ENCODE assay signal across 29 cellular contexts in the genomic region with DNA sequence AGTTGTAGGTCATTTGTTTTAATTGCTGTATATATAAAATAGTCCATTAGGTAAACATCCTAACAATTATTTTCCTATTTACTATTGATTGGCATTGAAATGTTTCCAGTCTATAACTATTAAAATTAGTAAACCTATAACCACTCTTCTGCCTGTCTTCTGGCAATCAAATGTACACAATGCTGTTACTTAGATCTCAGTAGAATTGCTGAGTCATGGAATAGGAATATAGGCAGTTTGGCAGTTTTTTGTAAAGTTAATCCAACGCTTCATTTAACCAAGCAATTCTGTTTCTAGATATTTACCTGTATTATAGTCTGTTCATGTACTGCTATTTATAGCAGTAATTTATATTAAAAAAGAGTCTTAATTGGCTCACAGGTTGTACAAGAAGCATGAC.
"Had no signal": no experiment of that assay in that cellular context is flagged by ENCODE, and none has a peak within 500 bp of the region (broad histone marks: within the 10 kb centered on the region; RNA-seq: fewer than 3 reads in every experiment).

No MANE protein-coding gene starts in this region.

- DNase-seq: activated B cell treated with CpG ODN at 0.5 μM for 24 hours; activated CD4-positive, alpha-beta memory T cell treated with anti-CD3 and anti-CD28 coated beads, Interleukin-2, amount 10 ng/mL, durations not matched to agents 7 days and 5 days; activated CD4-positive, alpha-beta T cell treated with anti-CD3 and anti-CD28 coated beads for 4 hours; activated CD4-positive, alpha-beta T cell treated with anti-CD3 and anti-CD28 coated beads, Interleukin-2, amount 10 ng/mL, durations not matched to agents 7 days and 5 days; activated CD4-positive, alpha-beta T cell treated with anti-CD3 and anti-CD28 coated beads, Interleukin-2, amount 50 U/mL, for 48 hours; activated CD4-positive, CD25-positive, alpha-beta regulatory T cell treated with anti-CD3 and anti-CD28 coated beads, Interleukin-2, amount 50 U/mL, for 72 hours; activated CD8-positive, alpha-beta memory T cell treated with anti-CD3 and anti-CD28 coated beads for 24 hours; activated CD8-positive, alpha-beta memory T cell treated with anti-CD3 and anti-CD28 coated beads, Interleukin-2, amount 10 ng/mL, durations not matched to agents 7 days and 5 days; activated CD8-positive, alpha-beta memory T cell treated with anti-CD3 and anti-CD28 coated beads, Interleukin-2, amount 50 U/mL, for 48 hours; activated CD8-positive, alpha-beta T cell treated with anti-CD3 and anti-CD28 coated beads, Interleukin-2, amount 10 ng/mL, durations not matched to agents 7 days and 5 days; activated effector memory CD4-positive, alpha-beta T cell treated with Interleukin-2 at 50 U/mL for 16 hours; activated gamma-delta T cell; activated naive CD4-positive, alpha-beta T cell treated with anti-CD3 and anti-CD28 coated beads, Interleukin-2, amount 10 ng/mL, durations not matched to agents 7 days and 5 days; activated naive CD4-positive, alpha-beta T cell treated with Interleukin-2 at 50 U/mL for 16 hours; activated naive CD8-positive, alpha-beta T cell treated with anti-CD3 and anti-CD28 coated beads, Interleukin-2, amount 10 ng/mL, durations not matched to agents 7 days and 5 days; activated naive CD8-positive, alpha-beta T cell treated with anti-CD3 and anti-CD28 coated beads, Interleukin-2, amount 50 U/mL, for 24 hours; activated T-cell treated with anti-CD3 and anti-CD28 coated beads, Interleukin-2, amount 50 U/mL, for 24 hours; activated T-cell treated with anti-CD3 and anti-CD28 coated beads, Interleukin-2, amount 50 U/mL, for 48 hours; amygdala; anterior cingulate cortex; caudate nucleus; cerebellar nuclear complex; T-helper 2 cell; T-helper 9 cell had no signal

- H3K4me1 ChIP-seq: ascending aorta had no signal

- H3K4me3 ChIP-seq: ascending aorta, cardiac muscle cell had no signal

- H3K9me3 ChIP-seq: ascending aorta had no signal

- FAIRE-seq: bronchial epithelial cell, TTC549 had no signal

- ATAC-seq: activated CD8-positive, alpha-beta memory T cell treated with anti-CD3 and anti-CD28 coated beads, Interleukin-2, amount 10 ng/mL, durations not matched to agents 7 days and 5 days; activated CD8-positive, alpha-beta T cell treated with anti-CD3 and anti-CD28 coated beads, Interleukin-2, amount 10 ng/mL, durations not matched to agents 7 days and 5 days; activated naive CD8-positive, alpha-beta T cell treated with anti-CD3 and anti-CD28 coated beads, Interleukin-2, amount 50 U/mL, for 24 hours had no signal

- H3K27me3 ChIP-seq: ascending aorta, cardiac muscle cell had no signal

- H3K36me3 ChIP-seq: ascending aorta, cardiac muscle cell had no signal

- H3K27ac ChIP-seq: ascending aorta, cardiac muscle cell, VCaP had no signal
